In genomic region chr4:75727073-75727472, GRCh38 we compare ENCODE assay signal across 10 cellular contexts. TPM values are rescaled to one million over a fixed set of nuclear protein-coding genes. Genes with fewer than 3 reads are reported as not detected.
DNase-seq lines count a peak whose midpoint lies in the region; ATAC-seq and TF ChIP-seq lines count a peak whose summit lies in the region.
"Had no signal": no experiment of that assay in that cellular context is flagged by ENCODE, and none has a peak within 500 bp of the region (broad histone marks: within the 10 kb centered on the region; RNA-seq: fewer than 3 reads in every experiment).

No MANE protein-coding gene starts in this region.

- H3K9me3 ChIP-seq in CD4-positive, CD25-positive, alpha-beta regulatory T cell (ENCODE audit: control insufficient read depth in 2 of 2, low read length in 2 of 2): no peaks in the 10 kb centered on the region
- no peaks in the 10 kb centered on the region for H3K9me3 ChIP-seq in Karpas-422 (ENCODE audit: low read length)

- H3K27ac ChIP-seq in CD4-positive, CD25-positive, alpha-beta regulatory T cell (ENCODE audit: insufficient read depth, low read length, poor library complexity, severe bottlenecking): no peak overlapping the region
- H3K27ac ChIP-seq in Karpas-422 (ENCODE audit: low read length): peak overlapping the region; percentile 15; the same call in 1 of the 2 replicates

- no peak for TF ChIP-seq CTCF in osteocyte (IDR thresholded peaks at IDR 0.05)

- 0 out of 2 replicates have a peak, but pooled peaks cover 3% of the 10 kb centered on the region for H4K20me1 ChIP-seq in Karpas-422 (ENCODE audit: insufficient read depth, low read depth, low read length)

- DNase-seq in CD4-positive, CD25-positive, alpha-beta regulatory T cell: no peak
- DNase-seq in Karpas-422: no peak
- DNase-seq in effector memory CD8-positive, alpha-beta T cell: no peak
- DNase-seq in osteocyte (ENCODE audit: extremely low spot score, unreplicated experiment): no peak
- no peak for DNase-seq in NCI-H1694 (lab: John Stamatoyannopoulos, UW)
- DNase-seq in activated CD4-positive, CD25-positive, alpha-beta regulatory T cell (lab: John Stamatoyannopoulos, UW): no peak
- DNase-seq in kidney glomerular epithelial cell (lab: John Stamatoyannopoulos, UW): no peak
- DNase-seq: activated CD4-positive, alpha-beta T cell treated with anti-CD3 and anti-CD28 coated beads for 4 hours; NCI-H524 treated with DMSO at 0.1 percent for 48 hours had no signal

- H3K79me2 ChIP-seq in Karpas-422 (ENCODE audit: low read length): peaks cover 73% of the 10 kb centered on the region

- peak overlapping the region; percentile 65 to 99 (median 75) for H3K27ac Mint-ChIP-seq in CD4-positive, CD25-positive, alpha-beta regulatory T cell
- H3K27ac Mint-ChIP-seq in effector memory CD8-positive, alpha-beta T cell: peak overlapping the region; percentile 66 to 99
- peak overlapping the region; percentile 36 for H3K27ac Mint-ChIP-seq in osteocyte (ENCODE audit: unreplicated experiment)

- H3K27me3 ChIP-seq in CD4-positive, CD25-positive, alpha-beta regulatory T cell (ENCODE audit: control insufficient read depth, insufficient read depth, low read length): no peaks in the 10 kb centered on the region
- no peaks in the 10 kb centered on the region for H3K27me3 ChIP-seq in Karpas-422 (ENCODE audit: low read length)

- no peaks in the 10 kb centered on the region for H3K9me2 ChIP-seq in Karpas-422 (replicated peaks; ENCODE audit: insufficient read depth, low read length)

- no peak overlapping the region for H2AFZ ChIP-seq in Karpas-422 (ENCODE audit: low read length)

- peaks cover 32 to 69% (median 42%) of the 10 kb centered on the region in 4 donors for H3K4me1 Mint-ChIP-seq in CD4-positive, CD25-positive, alpha-beta regulatory T cell
- H3K4me1 Mint-ChIP-seq in effector memory CD8-positive, alpha-beta T cell (ENCODE audit: low read depth in 2 of 2): peaks cover 35 to 45% of the 10 kb centered on the region in 2 donors
- peaks cover 59% of the 10 kb centered on the region for H3K4me1 Mint-ChIP-seq in osteocyte (ENCODE audit: unreplicated experiment)

- H3K36me3 ChIP-seq in CD4-positive, CD25-positive, alpha-beta regulatory T cell (ENCODE audit: control insufficient read depth, insufficient read depth, low read length): no peaks in the 10 kb centered on the region
- peaks cover 5% of the 10 kb centered on the region; the same call in 1 of the 2 replicates for H3K36me3 ChIP-seq in Karpas-422 (ENCODE audit: insufficient read depth, low read length)

- peak overlapping the region; percentile 66 for H3K4me3 ChIP-seq in CD4-positive, CD25-positive, alpha-beta regulatory T cell (ENCODE audit: low read depth, low read length)
- peak overlapping the region; percentile 43; the same call in 1 of the 2 replicates for H3K4me3 ChIP-seq in Karpas-422 (ENCODE audit: low read length)

- H3K4me2 ChIP-seq in Karpas-422 (ENCODE audit: low read depth, low read length, poor library complexity, severe bottlenecking): peak overlapping the region; percentile 79

- H3K36me3 Mint-ChIP-seq in CD4-positive, CD25-positive, alpha-beta regulatory T cell: peaks cover 4% of the 10 kb centered on the region
- peaks cover 17% of the 10 kb centered on the region for H3K36me3 Mint-ChIP-seq in effector memory CD8-positive, alpha-beta T cell (ENCODE audit: insufficient read depth)
- H3K36me3 Mint-ChIP-seq in osteocyte (ENCODE audit: unreplicated experiment): peaks cover 6% of the 10 kb centered on the region

- H3K9ac ChIP-seq in Karpas-422 (ENCODE audit: low read length): peak overlapping the region; percentile 51

- no peak for ATAC-seq in CD4-positive, CD25-positive, alpha-beta regulatory T cell (ENCODE audit: low read depth in 2 of 2)
- no peak for ATAC-seq in effector memory CD8-positive, alpha-beta T cell (replicated peaks)
- no peak for ATAC-seq in HG02571 (IDR thresholded peaks at IDR 0.05; ENCODE audit: unreplicated experiment)

- H3K4me3 Mint-ChIP-seq in CD4-positive, CD25-positive, alpha-beta regulatory T cell: peak overlapping the region; percentile 98 to 100 (median 99)
- peak overlapping the region; percentile 65 to 100 for H3K4me3 Mint-ChIP-seq in effector memory CD8-positive, alpha-beta T cell
- peak overlapping the region; percentile 99 for H3K4me3 Mint-ChIP-seq in osteocyte (ENCODE audit: unreplicated experiment)

- peaks cover 0 to 1% (median 0%) of the 10 kb centered on the region in 7 donors for H3K9me3 Mint-ChIP-seq in CD4-positive, CD25-positive, alpha-beta regulatory T cell
- no peaks in the 10 kb centered on the region for H3K9me3 Mint-ChIP-seq in effector memory CD8-positive, alpha-beta T cell
- no peaks in the 10 kb centered on the region for H3K9me3 Mint-ChIP-seq in osteocyte (ENCODE audit: unreplicated experiment)

- H3K4me1 ChIP-seq in CD4-positive, CD25-positive, alpha-beta regulatory T cell (ENCODE audit: control insufficient read depth, insufficient read depth, low read length, poor library complexity, severe bottlenecking): peaks cover 40% of the 10 kb centered on the region
- peaks cover 36% of the 10 kb centered on the region for H3K4me1 ChIP-seq in Karpas-422 (ENCODE audit: low read length)

- peaks cover 10% of the 10 kb centered on the region for H3K27me3 Mint-ChIP-seq in CD4-positive, CD25-positive, alpha-beta regulatory T cell
- no peaks in the 10 kb centered on the region for H3K27me3 Mint-ChIP-seq in effector memory CD8-positive, alpha-beta T cell
- H3K27me3 Mint-ChIP-seq in osteocyte (ENCODE audit: unreplicated experiment): no peaks in the 10 kb centered on the region

RNA-seq across cellular contexts. Expression of gene USO1, which starts 2.7 kb away (rescaled TPM):
- 23.8 TPM for total RNA-seq in CD4-positive, CD25-positive, alpha-beta regulatory T cell
- 10 to 100 TPM; 23.4 to 29.5 (median 26.2) TPM for polyA plus RNA-seq in CD4-positive, CD25-positive, alpha-beta regulatory T cell
- 20.2 and 26.2 TPM in 2 replicates for total RNA-seq in Karpas-422 (2014; rRNA removed; shearing (Covaris generic); ENCODE audit: low replicate concordance)
- total RNA-seq in osteocyte: 67.6 and 69.6 TPM in 2 replicates

RNA-seq across cellular contexts. Expression of gene G3BP2, which starts 53.9 kb away (rescaled TPM):
- 300 TPM for total RNA-seq in CD4-positive, CD25-positive, alpha-beta regulatory T cell
- polyA plus RNA-seq in CD4-positive, CD25-positive, alpha-beta regulatory T cell: 100 to 1,000 TPM; 101 to 126 (median 112) TPM
- 50.5 and 81.0 TPM in 2 replicates for total RNA-seq in Karpas-422 (2014; rRNA removed; shearing (Covaris generic); ENCODE audit: low replicate concordance)
- total RNA-seq in osteocyte: 138 and 141 TPM in 2 replicates
